In the genomic region with DNA sequence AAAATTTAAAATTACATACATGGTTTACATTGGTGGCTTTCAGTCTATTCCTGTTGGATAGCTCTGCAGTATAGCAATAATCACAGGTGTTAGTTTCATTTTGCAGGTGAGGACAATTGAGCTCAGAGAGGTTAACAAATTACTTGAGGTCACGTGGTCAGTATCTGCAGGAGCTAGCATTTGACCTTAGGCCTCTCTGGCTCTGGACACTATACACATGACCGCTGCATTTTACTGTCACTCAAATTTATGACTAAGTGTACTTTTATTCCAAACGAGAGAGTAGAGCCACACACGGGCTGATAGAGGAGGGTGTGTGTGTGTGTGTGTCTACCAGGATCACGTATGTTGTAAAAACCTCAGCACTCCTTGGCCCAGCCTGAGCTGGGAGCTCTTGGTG, we compare ENCODE assay signal across 2 cellular contexts.
TF ChIP-seq lines count a peak whose summit lies in the region.

No MANE protein-coding gene starts in this region.

TF ChIP-seq in IMR-90, 13 proteins besides CTCF, POLR2A, EP300 and RAD21:
- TF ChIP-seq, protein P1, sequence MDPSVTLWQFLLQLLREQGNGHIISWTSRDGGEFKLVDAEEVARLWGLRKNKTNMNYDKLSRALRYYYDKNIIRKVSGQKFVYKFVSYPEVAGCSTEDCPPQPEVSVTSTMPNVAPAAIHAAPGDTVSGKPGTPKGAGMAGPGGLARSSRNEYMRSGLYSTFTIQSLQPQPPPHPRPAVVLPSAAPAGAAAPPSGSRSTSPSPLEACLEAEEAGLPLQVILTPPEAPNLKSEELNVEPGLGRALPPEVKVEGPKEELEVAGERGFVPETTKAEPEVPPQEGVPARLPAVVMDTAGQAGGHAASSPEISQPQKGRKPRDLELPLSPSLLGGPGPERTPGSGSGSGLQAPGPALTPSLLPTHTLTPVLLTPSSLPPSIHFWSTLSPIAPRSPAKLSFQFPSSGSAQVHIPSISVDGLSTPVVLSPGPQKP (IDR thresholded peaks at IDR 0.05; ENCODE audit: borderline replicate concordance, low read depth, low read length), result no peak
- TF ChIP-seq, protein P2, sequence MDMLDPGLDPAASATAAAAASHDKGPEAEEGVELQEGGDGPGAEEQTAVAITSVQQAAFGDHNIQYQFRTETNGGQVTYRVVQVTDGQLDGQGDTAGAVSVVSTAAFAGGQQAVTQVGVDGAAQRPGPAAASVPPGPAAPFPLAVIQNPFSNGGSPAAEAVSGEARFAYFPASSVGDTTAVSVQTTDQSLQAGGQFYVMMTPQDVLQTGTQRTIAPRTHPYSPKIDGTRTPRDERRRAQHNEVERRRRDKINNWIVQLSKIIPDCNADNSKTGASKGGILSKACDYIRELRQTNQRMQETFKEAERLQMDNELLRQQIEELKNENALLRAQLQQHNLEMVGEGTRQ (IDR thresholded peaks at IDR 0.05; ENCODE audit: low read depth, low read length), result 0 out of 2 replicates have a peak, but pooled peaks have one; percentile 8

TF ChIP-seq in HepG2, 621 proteins besides CTCF, POLR2A, EP300 and RAD21:
- TF ChIP-seq, protein P3, sequence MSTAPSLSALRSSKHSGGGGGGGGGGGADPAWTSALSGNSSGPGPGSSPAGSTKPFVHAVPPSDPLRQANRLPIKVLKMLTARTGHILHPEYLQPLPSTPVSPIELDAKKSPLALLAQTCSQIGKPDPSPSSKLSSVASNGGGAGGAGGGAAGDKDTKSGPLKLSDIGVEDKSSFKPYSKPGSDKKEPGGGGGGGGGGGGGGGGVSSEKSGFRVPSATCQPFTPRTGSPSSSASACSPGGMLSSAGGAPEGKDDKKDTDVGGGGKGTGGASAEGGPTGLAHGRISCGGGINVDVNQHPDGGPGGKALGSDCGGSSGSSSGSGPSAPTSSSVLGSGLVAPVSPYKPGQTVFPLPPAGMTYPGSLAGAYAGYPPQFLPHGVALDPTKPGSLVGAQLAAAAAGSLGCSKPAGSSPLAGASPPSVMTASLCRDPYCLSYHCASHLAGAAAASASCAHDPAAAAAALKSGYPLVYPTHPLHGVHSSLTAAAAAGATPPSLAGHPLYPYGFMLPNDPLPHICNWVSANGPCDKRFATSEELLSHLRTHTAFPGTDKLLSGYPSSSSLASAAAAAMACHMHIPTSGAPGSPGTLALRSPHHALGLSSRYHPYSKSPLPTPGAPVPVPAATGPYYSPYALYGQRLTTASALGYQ (CRISPR knock-in tag; IDR thresholded peaks at IDR 0.05), result no peak
- TF ChIP-seq RAD51 (IDR thresholded peaks at IDR 0.05; ENCODE audit: borderline replicate concordance) (peak; percentile 52; the same call in 1 of the 2 replicates), ZNF367 (CRISPR knock-in tag; IDR thresholded peaks at IDR 0.05; ENCODE audit: borderline replicate concordance) (no peak), ZNF7 (CRISPR knock-in tag; IDR thresholded peaks at IDR 0.05) (no peak)
- TF ChIP-seq, protein P2 (IDR thresholded peaks at IDR 0.05; ENCODE audit: low read depth, low read length), result 0 out of 2 replicates have a peak, but pooled peaks have one; percentile 37
- TF ChIP-seq, protein P2 (CRISPR knock-in tag; IDR thresholded peaks at IDR 0.05; ENCODE audit: borderline replicate concordance), result no peak
